1 cellular context compared by ENCODE assay signal in genomic region chr11:34344410-34345011, GRCh38.
TF ChIP-seq lines count a peak whose summit lies in the region.

No MANE protein-coding gene starts in this region.

TF ChIP-seq in IMR-90, 13 proteins besides CTCF, POLR2A, EP300 and RAD21 (continued from another document):
- TF ChIP-seq SMC3 (IDR thresholded peaks at IDR 0.05; ENCODE audit: low read depth, low read length) (no peak), CEBPB (IDR thresholded peaks at IDR 0.05; ENCODE audit: low read depth, low read length) (no peak), BHLHE40 (IDR thresholded peaks at IDR 0.05; ENCODE audit: low read depth, low read length) (no peak)
